Comparison of ENCODE assay signal across 15 cellular contexts in the genomic region with DNA sequence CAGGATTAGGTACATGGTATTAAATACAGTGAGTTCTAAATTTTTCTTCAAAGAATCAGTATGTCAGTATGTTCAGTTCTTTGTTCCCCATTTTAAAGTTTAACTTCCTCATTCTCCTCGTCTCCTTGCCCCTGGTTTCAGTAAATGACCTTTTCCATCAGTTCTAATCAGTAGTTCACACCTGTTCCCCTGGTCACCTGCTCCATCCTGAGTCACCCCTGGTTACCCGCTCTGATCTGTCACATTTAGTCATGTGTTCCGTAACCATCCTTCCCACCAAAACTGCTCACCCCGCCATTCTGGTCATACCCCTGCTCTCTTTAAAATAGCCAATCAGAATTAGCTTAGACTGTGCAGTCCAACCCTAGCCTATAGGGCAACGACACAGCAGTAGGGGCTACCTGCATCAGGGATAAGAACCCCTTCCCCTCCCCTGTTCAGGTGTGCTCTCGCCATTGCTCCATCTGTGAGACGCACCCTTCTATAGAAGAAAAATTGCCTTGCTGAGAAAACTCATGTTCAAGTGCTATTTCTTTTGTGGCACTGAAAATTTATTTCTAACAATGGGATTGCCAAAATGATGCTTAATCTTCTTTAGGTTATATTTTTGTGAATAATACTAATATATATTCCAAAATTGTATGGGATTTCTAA.
"Had no signal": no experiment of that assay in that cellular context is flagged by ENCODE, and none has a peak within 500 bp of the region (broad histone marks: within the 10 kb centered on the region; RNA-seq: fewer than 3 reads in every experiment).

No MANE protein-coding gene starts in this region.

- H3K27ac ChIP-seq: ascending aorta, breast epithelium, epithelial cell of prostate, left ventricle myocardium inferior, parathyroid adenoma, transverse colon had no signal

- H3K36me3 ChIP-seq: ascending aorta, breast epithelium, left ventricle myocardium inferior, transverse colon had no signal

- H3K27me3 ChIP-seq: ascending aorta, transverse colon had no signal

- DNase-seq: activated CD4-positive, alpha-beta T cell treated with anti-CD3 and anti-CD28 coated beads, Interleukin-2, amount 50 U/mL, for 48 hours; activated CD4-positive, CD25-positive, alpha-beta regulatory T cell treated with anti-CD3 and anti-CD28 coated beads, Interleukin-2, amount 50 U/mL, for 72 hours; activated naive CD4-positive, alpha-beta T cell treated with anti-CD3 and anti-CD28 coated beads, Interleukin-2, amount 10 ng/mL, durations not matched to agents 7 days and 5 days; effector memory CD8-positive, alpha-beta T cell; foreskin melanocyte; left ventricle myocardium inferior; naive thymus-derived CD8-positive, alpha-beta T cell; stimulated activated CD4-positive, alpha-beta T cell treated with anti-CD3 and anti-CD28 coated beads, Interleukin-2, amount 100 ng/mL, for 48 hours; stimulated activated naive CD4-positive, alpha-beta T cell; transverse colon had no signal

- H3K9me3 ChIP-seq: ascending aorta, transverse colon had no signal

- ATAC-seq: effector memory CD8-positive, alpha-beta T cell; naive thymus-derived CD8-positive, alpha-beta T cell had no signal

- H3K4me3 ChIP-seq: ascending aorta, breast epithelium, left ventricle myocardium inferior, transverse colon had no signal

- H3K27ac Mint-ChIP-seq: activated naive CD4-positive, alpha-beta T cell treated with anti-CD3 and anti-CD28 coated beads, Interleukin-2, amount 10 ng/mL, durations not matched to agents 7 days and 5 days; dendritic cell treated with granulocyte-macrophage colony-stimulating factor and Interleukin-4, amounts not matched to agents 40 ng/mL and 50 ng/mL, for 4 days; effector memory CD8-positive, alpha-beta T cell; naive thymus-derived CD8-positive, alpha-beta T cell had no signal

- H3K4me1 ChIP-seq: ascending aorta, breast epithelium, left ventricle myocardium inferior, parathyroid adenoma, transverse colon had no signal

- H3K4me1 Mint-ChIP-seq: activated naive CD4-positive, alpha-beta T cell treated with anti-CD3 and anti-CD28 coated beads, Interleukin-2, amount 10 ng/mL, durations not matched to agents 7 days and 5 days; naive thymus-derived CD8-positive, alpha-beta T cell had no signal

- H3K4me3 Mint-ChIP-seq: activated naive CD4-positive, alpha-beta T cell treated with anti-CD3 and anti-CD28 coated beads, Interleukin-2, amount 10 ng/mL, durations not matched to agents 7 days and 5 days; dendritic cell treated with granulocyte-macrophage colony-stimulating factor and Interleukin-4, amounts not matched to agents 40 ng/mL and 50 ng/mL, for 4 days; effector memory CD8-positive, alpha-beta T cell; naive thymus-derived CD8-positive, alpha-beta T cell had no signal

- H3K79me2 ChIP-seq: parathyroid adenoma had no signal

- H3K27me3 Mint-ChIP-seq: activated naive CD4-positive, alpha-beta T cell treated with anti-CD3 and anti-CD28 coated beads, Interleukin-2, amount 10 ng/mL, durations not matched to agents 7 days and 5 days; dendritic cell treated with granulocyte-macrophage colony-stimulating factor and Interleukin-4, amounts not matched to agents 40 ng/mL and 50 ng/mL, for 4 days; effector memory CD8-positive, alpha-beta T cell; naive thymus-derived CD8-positive, alpha-beta T cell had no signal

- H3K9ac ChIP-seq: parathyroid adenoma had no signal

- H2AFZ ChIP-seq: parathyroid adenoma had no signal
